ENCODE assay signal across 8 cellular contexts in the genomic region with DNA sequence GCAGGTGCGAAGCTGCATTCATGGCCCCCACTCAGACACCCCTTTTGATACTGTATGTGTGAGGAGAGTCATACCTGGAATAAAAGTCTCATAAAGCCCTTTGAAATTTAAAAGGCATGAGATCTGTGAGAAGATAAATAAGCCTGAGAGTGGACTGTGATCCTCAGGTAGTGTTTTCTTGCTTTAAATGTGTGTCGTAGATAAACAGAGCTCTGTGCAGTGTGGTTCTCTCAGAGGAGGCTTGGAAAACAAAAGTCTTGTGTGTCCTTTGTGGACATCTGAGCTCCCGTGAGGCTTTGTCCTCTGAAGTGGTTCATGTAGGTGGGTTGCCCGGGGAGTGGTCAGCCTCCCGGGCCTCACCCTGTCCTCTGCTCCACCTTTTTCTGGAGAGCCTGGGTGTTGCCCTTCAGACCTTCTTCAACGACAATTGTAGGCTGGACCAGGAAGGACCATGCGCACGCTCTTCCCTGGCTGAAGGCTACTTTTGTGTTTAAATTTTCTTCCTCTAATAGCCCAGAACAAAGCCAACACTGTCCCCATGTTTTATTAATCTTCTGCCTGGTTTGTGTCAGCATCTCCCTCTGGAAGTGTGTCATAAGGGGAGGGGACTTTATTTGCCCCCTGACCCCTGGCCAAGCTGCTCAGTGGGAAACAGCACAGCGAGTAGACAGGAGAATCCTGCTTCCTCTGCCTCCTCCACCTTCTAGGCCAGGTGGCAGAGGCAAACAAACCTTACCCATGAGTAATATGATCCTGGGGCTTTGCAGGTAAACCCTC.
DNase-seq lines count a peak whose midpoint lies in the region; ATAC-seq, FAIRE-seq and TF ChIP-seq lines count a peak whose summit lies in the region.

No MANE protein-coding gene starts in this region.

- H3K27me3 ChIP-seq in HepG2 (ENCODE audit: control insufficient read depth in 1 of 2, insufficient read depth in 2 of 2, low read length in 2 of 2) (no peaks in the 10 kb centered on the region), right lobe of liver (no peaks in the 10 kb centered on the region), left ventricle myocardium inferior (ENCODE audit: low read depth) (no peaks in the 10 kb centered on the region)

- WGBS in HepG2 (ENCODE audit: low lambda C conversion rate) = 6% methylated on average over 9 of the region's 9 CpGs
- 68% methylated on average over 3 of the region's 9 CpGs for WGBS in right lobe of liver (ENCODE audit: insufficient coverage, low coverage, low lambda C conversion rate, missing lambda C conversion rate)

- peak overlapping the region; percentile 96 for H3K27ac ChIP-seq in HepG2 (ENCODE audit: extremely low read length, insufficient read depth, low read length)
- H3K27ac ChIP-seq in right lobe of liver = no peak overlapping the region
- no peak overlapping the region for H3K27ac ChIP-seq in left ventricle myocardium inferior (replicated peaks)

- no peaks in the 10 kb centered on the region for H4K20me1 ChIP-seq in HepG2 (ENCODE audit: insufficient read depth, low read length)

- no peak overlapping the region for H2AFZ ChIP-seq in HepG2 (ENCODE audit: low read length)

- DNase-seq in HepG2 (ENCODE audit: low spot score) (peak; percentile 99), right lobe of liver (no peak), SW480 (ENCODE audit: low spot score) (peak; percentile 99), medulla oblongata (ENCODE audit: extremely low spot score) (peak; percentile 65), SKM-1 (lab: John Stamatoyannopoulos, UW; ENCODE audit: unreplicated experiment) (no peak), H4 (ENCODE audit: low spot score) (no peak), left ventricle myocardium inferior (no peak)
- no peak for DNase-seq in activated CD8-positive, alpha-beta memory T cell treated with anti-CD3 and anti-CD28 coated beads, Interleukin-2, amount 50 U/mL, for 4 hours

- peaks cover 97% of the 10 kb centered on the region for H3K4me1 ChIP-seq in HepG2 (ENCODE audit: insufficient read depth, low read length)
- H3K4me1 ChIP-seq in right lobe of liver = no peaks in the 10 kb centered on the region
- peaks cover 55% of the 10 kb centered on the region for H3K4me1 ChIP-seq in left ventricle myocardium inferior

- BruUV-seq in HepG2 (replicated peaks; lab: Mats Ljungman, UMichigan) = no TSS peak

- FAIRE-seq in HepG2 (lab: Jason Lieb, UNC) = peak; percentile 93

- intact Hi-C loops in HepG2 (cut with micrococcal nuclease; ENCODE audit: unreplicated experiment) (loop anchor here (1.0 to 10.0 kb wide), 5 partner anchors 33 to 165 kb away; no protein-coding TSS in a partner anchor), right lobe of liver (cut with DNase I) (no loop called here), left ventricle myocardium inferior (cut with micrococcal nuclease) (no loop called here)

- POLR2A ChIA-PET in HepG2 (lab: Yijun Ruan, JAX) = interaction anchor here (0.6 to 3.3 kb wide), 23 partner anchors 17 to 171 kb away, joined by 3 to 24 read pairs (median 5); a partner anchor contains a TSS

- in situ Hi-C loops in HepG2 (cut with HindIII; ENCODE audit: extremely low pct_ligation_motif_present, low pct_unique_long_range_greater_than_20kb) = no loop called here

- peak overlapping the region; percentile 95 for H3K4me2 ChIP-seq in HepG2 (ENCODE audit: low read depth, low read length)

- H3K9ac ChIP-seq in HepG2 (ENCODE audit: insufficient read depth, low read depth, low read length) = peak overlapping the region; percentile 81

- peak overlapping the region; percentile 26 to 57 (median 51) for H3K4me3 ChIP-seq in HepG2 (replicated peaks in 1 of 3; ENCODE audit: insufficient read depth in 1 of 3, low read depth in 2 of 3, low read length in 3 of 3)
- H3K4me3 ChIP-seq in right lobe of liver = no peak overlapping the region
- no peak overlapping the region for H3K4me3 ChIP-seq in left ventricle myocardium inferior

- CTCF ChIA-PET in HepG2 (lab: Yijun Ruan, JAX; ENCODE audit: low intra/inter-chr PET ratio, low total read pairs) = interaction anchor here (1.4 to 2.3 kb wide), 2 partner anchors 33 to 164 kb away, joined by 4 to 10 read pairs; no protein-coding TSS in a partner anchor

- TF ChIP-seq POLR2A in HepG2 (IDR thresholded peaks at IDR 0.05; ENCODE audit: insufficient read depth in 1 of 2, low read depth in 2 of 2, low read length in 2 of 2) (peak; percentile 37 to 72; a peak in 3 of 4 replicates), right lobe of liver (IDR thresholded peaks at IDR 0.05) (no peak)

- TF ChIP-seq EP300 in HepG2 (IDR thresholded peaks at IDR 0.05; ENCODE audit: low read depth in 2 of 2, low read length in 2 of 2) (peak in 1 of 2 experiments; percentile 88; a peak in 2 of 4 replicates), HepG2 (CRISPR knock-in tag; IDR thresholded peaks at IDR 0.05; ENCODE audit: borderline replicate concordance) (peak; percentile 77)

- no peaks in the 10 kb centered on the region for H3K9me3 ChIP-seq in HepG2 (ENCODE audit: low read length)
- no peaks in the 10 kb centered on the region for H3K9me3 ChIP-seq in right lobe of liver
- no peaks in the 10 kb centered on the region for H3K9me3 ChIP-seq in left ventricle myocardium inferior (replicated peaks)

- no peak; the same call in 1 of the 2 replicates for TF ChIP-seq RAD21 in HepG2 (CRISPR knock-in tag; IDR thresholded peaks at IDR 0.05)

- no peak for TF ChIP-seq CTCF in HepG2 (CRISPR knock-in tag; IDR thresholded peaks at IDR 0.05)
- no peak for TF ChIP-seq CTCF in right lobe of liver (IDR thresholded peaks at IDR 0.05)
- no peak for TF ChIP-seq CTCF in left ventricle myocardium inferior (IDR thresholded peaks at IDR 0.05; ENCODE audit: borderline replicate concordance)

- peaks cover 27% of the 10 kb centered on the region for H3K79me2 ChIP-seq in HepG2 (ENCODE audit: insufficient read depth, low read length)

- ATAC-seq in HepG2 (peak; percentile 92), right lobe of liver (no peak)

- peaks cover 8 to 31% of the 10 kb centered on the region in 2 experiments for H3K36me3 ChIP-seq in HepG2 (replicated peaks in 1 of 2; ENCODE audit: control insufficient read depth in 1 of 2, insufficient read depth in 2 of 2, low read length in 2 of 2)
- H3K36me3 ChIP-seq in right lobe of liver = no peaks in the 10 kb centered on the region
- H3K36me3 ChIP-seq in left ventricle myocardium inferior = no peaks in the 10 kb centered on the region

TF ChIP-seq in HepG2, 621 proteins besides CTCF, POLR2A, EP300 and RAD21 (continues in another document):
- no peak for TF ChIP-seq ZNF451 (CRISPR knock-in tag; IDR thresholded peaks at IDR 0.05)
- TF ChIP-seq, protein P1, sequence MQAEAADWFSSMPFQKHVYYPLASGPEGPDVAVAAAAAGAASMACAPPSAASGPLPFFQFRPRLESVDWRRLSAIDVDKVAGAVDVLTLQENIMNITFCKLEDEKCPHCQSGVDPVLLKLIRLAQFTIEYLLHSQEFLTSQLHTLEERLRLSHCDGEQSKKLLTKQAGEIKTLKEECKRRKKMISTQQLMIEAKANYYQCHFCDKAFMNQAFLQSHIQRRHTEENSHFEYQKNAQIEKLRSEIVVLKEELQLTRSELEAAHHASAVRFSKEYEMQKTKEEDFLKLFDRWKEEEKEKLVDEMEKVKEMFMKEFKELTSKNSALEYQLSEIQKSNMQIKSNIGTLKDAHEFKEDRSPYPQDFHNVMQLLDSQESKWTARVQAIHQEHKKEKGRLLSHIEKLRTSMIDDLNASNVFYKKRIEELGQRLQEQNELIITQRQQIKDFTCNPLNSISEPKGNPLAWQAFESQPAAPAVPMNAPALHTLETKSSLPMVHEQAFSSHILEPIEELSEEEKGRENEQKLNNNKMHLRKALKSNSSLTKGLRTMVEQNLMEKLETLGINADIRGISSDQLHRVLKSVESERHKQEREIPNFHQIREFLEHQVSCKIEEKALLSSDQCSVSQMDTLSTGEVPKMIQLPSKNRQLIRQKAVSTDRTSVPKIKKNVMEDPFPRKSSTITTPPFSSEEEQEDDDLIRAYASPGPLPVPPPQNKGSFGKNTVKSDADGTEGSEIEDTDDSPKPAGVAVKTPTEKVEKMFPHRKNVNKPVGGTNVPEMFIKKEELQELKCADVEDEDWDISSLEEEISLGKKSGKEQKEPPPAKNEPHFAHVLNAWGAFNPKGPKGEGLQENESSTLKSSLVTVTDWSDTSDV (CRISPR knock-in tag; IDR thresholded peaks at IDR 0.05) = no peak
- TF ChIP-seq, protein P2, sequence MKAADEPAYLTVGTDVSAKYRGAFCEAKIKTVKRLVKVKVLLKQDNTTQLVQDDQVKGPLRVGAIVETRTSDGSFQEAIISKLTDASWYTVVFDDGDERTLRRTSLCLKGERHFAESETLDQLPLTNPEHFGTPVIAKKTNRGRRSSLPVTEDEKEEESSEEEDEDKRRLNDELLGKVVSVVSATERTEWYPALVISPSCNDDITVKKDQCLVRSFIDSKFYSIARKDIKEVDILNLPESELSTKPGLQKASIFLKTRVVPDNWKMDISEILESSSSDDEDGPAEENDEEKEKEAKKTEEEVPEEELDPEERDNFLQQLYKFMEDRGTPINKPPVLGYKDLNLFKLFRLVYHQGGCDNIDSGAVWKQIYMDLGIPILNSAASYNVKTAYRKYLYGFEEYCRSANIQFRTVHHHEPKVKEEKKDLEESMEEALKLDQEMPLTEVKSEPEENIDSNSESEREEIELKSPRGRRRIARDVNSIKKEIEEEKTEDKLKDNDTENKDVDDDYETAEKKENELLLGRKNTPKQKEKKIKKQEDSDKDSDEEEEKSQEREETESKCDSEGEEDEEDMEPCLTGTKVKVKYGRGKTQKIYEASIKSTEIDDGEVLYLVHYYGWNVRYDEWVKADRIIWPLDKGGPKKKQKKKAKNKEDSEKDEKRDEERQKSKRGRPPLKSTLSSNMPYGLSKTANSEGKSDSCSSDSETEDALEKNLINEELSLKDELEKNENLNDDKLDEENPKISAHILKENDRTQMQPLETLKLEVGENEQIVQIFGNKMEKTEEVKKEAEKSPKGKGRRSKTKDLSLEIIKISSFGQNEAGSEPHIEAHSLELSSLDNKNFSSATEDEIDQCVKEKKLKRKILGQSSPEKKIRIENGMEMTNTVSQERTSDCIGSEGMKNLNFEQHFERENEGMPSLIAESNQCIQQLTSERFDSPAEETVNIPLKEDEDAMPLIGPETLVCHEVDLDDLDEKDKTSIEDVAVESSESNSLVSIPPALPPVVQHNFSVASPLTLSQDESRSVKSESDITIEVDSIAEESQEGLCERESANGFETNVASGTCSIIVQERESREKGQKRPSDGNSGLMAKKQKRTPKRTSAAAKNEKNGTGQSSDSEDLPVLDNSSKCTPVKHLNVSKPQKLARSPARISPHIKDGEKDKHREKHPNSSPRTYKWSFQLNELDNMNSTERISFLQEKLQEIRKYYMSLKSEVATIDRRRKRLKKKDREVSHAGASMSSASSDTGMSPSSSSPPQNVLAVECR (CRISPR knock-in tag; IDR thresholded peaks at IDR 0.05; ENCODE audit: borderline replicate concordance) = peak; percentile 72; the same call in 1 of the 2 replicates

Comparison
In these comparisons a context has a peak if more than half of its experiments do, and no peak if none do; other contexts are left out.
1. DNase-seq: peak in HepG2 (single experiment), SW480 (single experiment) and medulla oblongata (single experiment); none in right lobe of liver (0 of 3), SKM-1 (single experiment), activated CD8-positive, alpha-beta memory T cell treated with anti-CD3 and anti-CD28 coated beads, Interleukin-2, amount 50 U/mL, for 4 hours (single experiment), H4 (single experiment) and left ventricle myocardium inferior (single experiment).
2. H3K4me3 ChIP-seq: peak in HepG2 (3 of 3); none in right lobe of liver (0 of 3) and left ventricle myocardium inferior (single experiment).